Comparison of ENCODE assay signal across 8 cellular contexts in genomic region chr15:88913017-88913849, GRCh38. TPM values are rescaled to one million over a fixed set of nuclear protein-coding genes. Genes with fewer than 3 reads are reported as not detected.
A peak's percentile ranks its signal among the peaks of the same experiment; 100 is the strongest.
DNase-seq lines count a peak whose midpoint lies in the region; ATAC-seq and TF ChIP-seq lines count a peak whose summit lies in the region.

A gene with protein sequence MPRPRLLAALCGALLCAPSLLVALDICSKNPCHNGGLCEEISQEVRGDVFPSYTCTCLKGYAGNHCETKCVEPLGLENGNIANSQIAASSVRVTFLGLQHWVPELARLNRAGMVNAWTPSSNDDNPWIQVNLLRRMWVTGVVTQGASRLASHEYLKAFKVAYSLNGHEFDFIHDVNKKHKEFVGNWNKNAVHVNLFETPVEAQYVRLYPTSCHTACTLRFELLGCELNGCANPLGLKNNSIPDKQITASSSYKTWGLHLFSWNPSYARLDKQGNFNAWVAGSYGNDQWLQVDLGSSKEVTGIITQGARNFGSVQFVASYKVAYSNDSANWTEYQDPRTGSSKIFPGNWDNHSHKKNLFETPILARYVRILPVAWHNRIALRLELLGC (minus strand): TSS chr15:88913379. CDS start chr15:88913319, 60 bp downstream.

- peak; percentile 22 to 29 for TF ChIP-seq POLR2A in Peyer's patch (IDR thresholded peaks at IDR 0.05)

- POLR2A ChIA-PET in AG04450 (lab: Yijun Ruan, JAX): interaction anchor here (0.6 to 1.3 kb wide), 3 partner anchors 9 to 275 kb away, joined by 3 to 5 read pairs (median 3); no protein-coding TSS in a partner anchor
- POLR2A ChIA-PET in naive thymus-derived CD8-positive, alpha-beta T cell (lab: Charles Lee): interaction anchor here (0.9 to 3.4 kb wide), 3 partner anchors 9 to 17 kb away, joined by 3 to 17 read pairs (median 6); no protein-coding TSS in a partner anchor

- H3K36me3 ChIP-seq in Peyer's patch (no peaks in the 10 kb centered on the region), fibroblast of lung (ENCODE audit: control insufficient read depth, insufficient read depth, low read length) (peaks cover 8% of the 10 kb centered on the region)

- H3K4me1 ChIP-seq in Peyer's patch (no peaks in the 10 kb centered on the region), fibroblast of lung (ENCODE audit: control insufficient read depth, extremely low read depth, insufficient read depth, low read length) (peaks cover 10% of the 10 kb centered on the region)

- H3K9ac ChIP-seq in fibroblast of lung (ENCODE audit: insufficient read depth, low read length): peak within 1 kb of the TSS; percentile 66

- H3K4me3 ChIP-seq in AG04450 (ENCODE audit: low read depth, low read length): peak within 1 kb of the TSS; percentile 80
- peak within 1 kb of the TSS; percentile 65 to 74 (median 70) for H3K4me3 ChIP-seq in Peyer's patch
- peak within 1 kb of the TSS; percentile 80 to 95 (median 88) for H3K4me3 ChIP-seq in fibroblast of lung (replicated peaks in 1 of 4; ENCODE audit: control extremely low read depth in 1 of 4, insufficient read depth in 1 of 4, low read depth in 3 of 4, low read length in 4 of 4)

- peaks cover 0 to 1% (median 0%) of the 10 kb centered on the region in 5 donors for H3K27me3 Mint-ChIP-seq in naive thymus-derived CD8-positive, alpha-beta T cell

- DNase-seq in AG04450 (ENCODE audit: low read depth, low spot score) (no peak), Peyer's patch (peak; percentile 58 to 79 (median 71)), fibroblast of lung (ENCODE audit: low read depth in 2 of 2) (peak; percentile 66 to 75)
- peak; percentile 47 to 51 for DNase-seq in activated T-helper 1 cell treated with anti-CD3 and anti-CD28 coated beads, Interleukin-2, amount 50 U/mL, for 16 hours (ENCODE audit: low read depth in 1 of 2, low spot score in 1 of 2)
- DNase-seq in naive thymus-derived CD8-positive, alpha-beta T cell: peak; percentile 59 to 86 (median 70)
- peak; percentile 53 to 78 (median 66) for DNase-seq in stimulated activated naive CD4-positive, alpha-beta T cell (lab: John Stamatoyannopoulos, UW)

- peak within 1 kb of the TSS; percentile 82 to 96 (median 92) for H3K27ac Mint-ChIP-seq in naive thymus-derived CD8-positive, alpha-beta T cell

- peak within 1 kb of the TSS; percentile 88 to 100 (median 94) for H3K4me3 Mint-ChIP-seq in naive thymus-derived CD8-positive, alpha-beta T cell

- TF ChIP-seq CTCF in AG04450 (IDR thresholded peaks at IDR 0.05; ENCODE audit: low read depth, low read length): 0 out of 2 replicates have a peak, but pooled peaks have one; percentile 6
- no peak for TF ChIP-seq CTCF in Peyer's patch (IDR thresholded peaks at IDR 0.05)
- TF ChIP-seq CTCF in fibroblast of lung (conservative IDR thresholded peaks at IDR 0.05 in 1 of 2, IDR thresholded peaks at IDR 0.05 in 1 of 2; ENCODE audit: low read depth in 1 of 2, low read length in 2 of 2): peak in 1 of 2 donors; percentile 2

- CTCF ChIA-PET in AG04450 (lab: Charles Lee): interaction anchor here (1.4 kb wide), 1 partner anchor 144 kb away, joined by 4 read pairs; no protein-coding TSS in a partner anchor

- no peaks in the 10 kb centered on the region; the same call in 1 of the 2 replicates for H3K9me3 ChIP-seq in AG04450 (ENCODE audit: control insufficient read depth, insufficient read depth, low read length)
- no peaks in the 10 kb centered on the region for H3K9me3 ChIP-seq in Peyer's patch
- no peaks in the 10 kb centered on the region for H3K9me3 ChIP-seq in fibroblast of lung (ENCODE audit: control insufficient read depth, insufficient read depth, low read depth, low read length)

- peaks cover 19 to 47% (median 38%) of the 10 kb centered on the region in 4 donors for H3K4me1 Mint-ChIP-seq in naive thymus-derived CD8-positive, alpha-beta T cell

- H3K9me3 Mint-ChIP-seq in naive thymus-derived CD8-positive, alpha-beta T cell: no peaks in the 10 kb centered on the region

- H3K27ac ChIP-seq in AG04450 (ENCODE audit: low read depth, low read length) (peak within 1 kb of the TSS; percentile 80), Peyer's patch (peak within 1 kb of the TSS; percentile 57 to 79 (median 75)), fibroblast of lung (ENCODE audit: insufficient read depth, low read length) (peak within 1 kb of the TSS; percentile 71)

- H2AFZ ChIP-seq in fibroblast of lung (ENCODE audit: low read length): peak within 1 kb of the TSS; percentile 60

- H3K36me3 Mint-ChIP-seq in naive thymus-derived CD8-positive, alpha-beta T cell: peaks cover 0 to 4% (median 0%) of the 10 kb centered on the region in 3 donors

- peaks cover 8% of the 10 kb centered on the region for H3K79me2 ChIP-seq in fibroblast of lung (ENCODE audit: control insufficient read depth, insufficient read depth, low read length)

- ATAC-seq in GM19023 (IDR thresholded peaks at IDR 0.05; ENCODE audit: unreplicated experiment) (peak; percentile 82), HG03159 (IDR thresholded peaks at IDR 0.05; ENCODE audit: unreplicated experiment) (peak; percentile 74)
- ATAC-seq in naive thymus-derived CD8-positive, alpha-beta T cell: peak; percentile 92 to 94

- peak within 1 kb of the TSS; percentile 100 for H3K4me2 ChIP-seq in fibroblast of lung (ENCODE audit: extremely low read depth, insufficient read depth, low read length)

- H4K20me1 ChIP-seq in fibroblast of lung (ENCODE audit: control insufficient read depth, extremely low read depth, insufficient read depth, low read length): no peaks in the 10 kb centered on the region

- H3K27me3 ChIP-seq in AG04450 (ENCODE audit: control insufficient read depth, insufficient read depth, low read length) (no peaks in the 10 kb centered on the region), Peyer's patch (no peaks in the 10 kb centered on the region), fibroblast of lung (ENCODE audit: control insufficient read depth, insufficient read depth, low read length) (no peaks in the 10 kb centered on the region)

RNA-seq across cellular contexts. Expression of the gene that starts here (rescaled TPM):
- polyA plus RNA-seq in AG04450 (2011; rRNA removed) (904 and 1,035 TPM in 2 replicates), fibroblast of lung (336 and 391 TPM in 2 replicates)
- polyA minus RNA-seq in AG04450 (2011; rRNA and poly(A)+ RNA removed): 213 and 313 TPM in 2 replicates
- total RNA-seq in Peyer's patch (100 to 1,000 TPM in 1 of 4 donors, 10 to 100 TPM in 3; 51.8 to 156 (median 78.3) TPM), fibroblast of lung (160 and 263 TPM in 2 replicates)
- 233 and 306 TPM in 2 replicates for polyA plus RNA-seq in fibroblast of lung (2012)
- polyA minus RNA-seq in fibroblast of lung (ENCODE audit: low replicate concordance): 210 and 305 TPM in 2 replicates
- 100 to 1,000 TPM; 229 to 235 TPM for total RNA-seq in naive thymus-derived CD8-positive, alpha-beta T cell
- 10 to 100 TPM in 1 of 3 donors, 1 to 10 TPM in 2; 3.4 to 11.2 (median 7.4) TPM for polyA plus RNA-seq in naive thymus-derived CD8-positive, alpha-beta T cell

Comparison
In these comparisons a context has a peak if more than half of its experiments do, and no peak if none do; other contexts are left out.
1. RNA of the gene that starts here (polyA plus RNA-seq): 904 to 1,035 TPM in AG04450 and 233 to 391 TPM in fibroblast of lung; 3.4 to 11.2 TPM in naive thymus-derived CD8-positive, alpha-beta T cell; every median in the first group is over 10 times any median in the second.
2. Peak in every context shown above with its lines, with median percentiles within 50 percentile points of each other: H3K27ac ChIP-seq, H3K4me3 ChIP-seq and ATAC-seq.